ENCODE assay signal across 12 cellular contexts in genomic region chr6:72650081-72650745, GRCh38.
A peak's percentile ranks its signal among the peaks of the same experiment; 100 is the strongest.
DNase-seq lines count a peak whose midpoint lies in the region; ATAC-seq lines count a peak whose summit lies in the region.
"Had no signal": no experiment of that assay in that cellular context is flagged by ENCODE, and none has a peak within 500 bp of the region (broad histone marks: within the 10 kb centered on the region; RNA-seq: fewer than 3 reads in every experiment).

No MANE protein-coding gene starts in this region.

- H3K4me1 Mint-ChIP-seq in activated naive CD8-positive, alpha-beta T cell (ENCODE audit: low read depth) = peaks cover 33% of the 10 kb centered on the region
- H3K4me1 Mint-ChIP-seq in effector memory CD8-positive, alpha-beta T cell (ENCODE audit: low read depth in 2 of 2) = peaks cover 0 to 17% of the 10 kb centered on the region in 2 donors

- peaks cover 11% of the 10 kb centered on the region for H3K36me3 Mint-ChIP-seq in activated naive CD8-positive, alpha-beta T cell
- H3K36me3 Mint-ChIP-seq in effector memory CD8-positive, alpha-beta T cell (ENCODE audit: insufficient read depth) = no peaks in the 10 kb centered on the region

- no peak for ATAC-seq in HG03159 (IDR thresholded peaks at IDR 0.05; ENCODE audit: unreplicated experiment)
- no peak for ATAC-seq in effector memory CD8-positive, alpha-beta T cell (replicated peaks)
- ATAC-seq: pancreas had no signal

- H3K9me3 Mint-ChIP-seq in activated naive CD8-positive, alpha-beta T cell (ENCODE audit: low read depth) = no peaks in the 10 kb centered on the region
- H3K9me3 Mint-ChIP-seq in effector memory CD8-positive, alpha-beta T cell = no peaks in the 10 kb centered on the region

- DNase-seq in EH (ENCODE audit: low read depth) = peak; percentile 29
- DNase-seq in HPDE6-E6E7 (ENCODE audit: extremely low spot score) = peak; percentile 12
- DNase-seq in kidney glomerular epithelial cell (lab: John Stamatoyannopoulos, UW) = peak; percentile 61
- no peak for DNase-seq in effector memory CD8-positive, alpha-beta T cell
- DNase-seq in NCI-H510A treated with DMSO at 0.1 percent for 48 hours (lab: John Stamatoyannopoulos, UW) = no peak
- DNase-seq: activated CD4-positive, alpha-beta T cell treated with anti-CD3 and anti-CD28 coated beads, Interleukin-2, amount 50 U/mL, for 4 hours; hippocampal formation; NCI-H1436; NCI-H748 treated with DMSO at 0.1 percent for 48 hours; pancreas had no signal

- no peak overlapping the region for H3K4me3 Mint-ChIP-seq in activated naive CD8-positive, alpha-beta T cell
- H3K4me3 Mint-ChIP-seq in effector memory CD8-positive, alpha-beta T cell = peak overlapping the region in 1 of 2 donors; percentile 0

- H3K27ac Mint-ChIP-seq in activated naive CD8-positive, alpha-beta T cell = peak overlapping the region; percentile 25
- peak overlapping the region in 1 of 2 donors; percentile 44 for H3K27ac Mint-ChIP-seq in effector memory CD8-positive, alpha-beta T cell

- no peaks in the 10 kb centered on the region for H3K27me3 Mint-ChIP-seq in activated naive CD8-positive, alpha-beta T cell
- H3K27me3 Mint-ChIP-seq in effector memory CD8-positive, alpha-beta T cell = no peaks in the 10 kb centered on the region

Comparison
In these comparisons a context has a peak if more than half of its experiments do, and no peak if none do; other contexts are left out.
1. DNase-seq: peak in EH (single experiment), HPDE6-E6E7 (single experiment) and kidney glomerular epithelial cell (single experiment); none in effector memory CD8-positive, alpha-beta T cell (0 of 3) and NCI-H510A treated with DMSO at 0.1 percent for 48 hours (single experiment).